ENCODE assay signal across 1 cellular context in genomic region chrX:22109442-22109841, GRCh38.
TF ChIP-seq lines count a peak whose summit lies in the region.

No MANE protein-coding gene starts in this region.

TF ChIP-seq in HepG2, 621 proteins besides CTCF, POLR2A, EP300 and RAD21 (continued from another document):
- TF ChIP-seq, protein P1, sequence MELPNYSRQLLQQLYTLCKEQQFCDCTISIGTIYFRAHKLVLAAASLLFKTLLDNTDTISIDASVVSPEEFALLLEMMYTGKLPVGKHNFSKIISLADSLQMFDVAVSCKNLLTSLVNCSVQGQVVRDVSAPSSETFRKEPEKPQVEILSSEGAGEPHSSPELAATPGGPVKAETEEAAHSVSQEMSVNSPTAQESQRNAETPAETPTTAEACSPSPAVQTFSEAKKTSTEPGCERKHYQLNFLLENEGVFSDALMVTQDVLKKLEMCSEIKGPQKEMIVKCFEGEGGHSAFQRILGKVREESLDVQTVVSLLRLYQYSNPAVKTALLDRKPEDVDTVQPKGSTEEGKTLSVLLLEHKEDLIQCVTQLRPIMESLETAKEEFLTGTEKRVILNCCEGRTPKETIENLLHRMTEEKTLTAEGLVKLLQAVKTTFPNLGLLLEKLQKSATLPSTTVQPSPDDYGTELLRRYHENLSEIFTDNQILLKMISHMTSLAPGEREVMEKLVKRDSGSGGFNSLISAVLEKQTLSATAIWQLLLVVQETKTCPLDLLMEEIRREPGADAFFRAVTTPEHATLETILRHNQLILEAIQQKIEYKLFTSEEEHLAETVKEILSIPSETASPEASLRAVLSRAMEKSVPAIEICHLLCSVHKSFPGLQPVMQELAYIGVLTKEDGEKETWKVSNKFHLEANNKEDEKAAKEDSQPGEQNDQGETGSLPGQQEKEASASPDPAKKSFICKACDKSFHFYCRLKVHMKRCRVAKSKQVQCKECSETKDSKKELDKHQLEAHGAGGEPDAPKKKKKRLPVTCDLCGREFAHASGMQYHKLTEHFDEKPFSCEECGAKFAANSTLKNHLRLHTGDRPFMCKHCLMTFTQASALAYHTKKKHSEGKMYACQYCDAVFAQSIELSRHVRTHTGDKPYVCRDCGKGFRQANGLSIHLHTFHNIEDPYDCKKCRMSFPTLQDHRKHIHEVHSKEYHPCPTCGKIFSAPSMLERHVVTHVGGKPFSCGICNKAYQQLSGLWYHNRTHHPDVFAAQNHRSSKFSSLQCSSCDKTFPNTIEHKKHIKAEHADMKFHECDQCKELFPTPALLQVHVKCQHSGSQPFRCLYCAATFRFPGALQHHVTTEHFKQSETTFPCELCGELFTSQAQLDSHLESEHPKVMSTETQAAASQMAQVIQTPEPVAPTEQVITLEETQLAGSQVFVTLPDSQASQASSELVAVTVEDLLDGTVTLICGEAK (IDR thresholded peaks at IDR 0.05), result no peak
- TF ChIP-seq, protein P1 (CRISPR knock-in tag; IDR thresholded peaks at IDR 0.05), result no peak
- TF ChIP-seq E2F2 (CRISPR knock-in tag; IDR thresholded peaks at IDR 0.05; ENCODE audit: borderline replicate concordance) (no peak), NPAS2 (CRISPR knock-in tag; IDR thresholded peaks at IDR 0.05; ENCODE audit: borderline replicate concordance) (no peak), PRPF4 (IDR thresholded peaks at IDR 0.05; ENCODE audit: low read depth, low read length, poor library complexity, severe bottlenecking) (no peak)
